17 cellular contexts compared by ENCODE assay signal in the genomic region with DNA sequence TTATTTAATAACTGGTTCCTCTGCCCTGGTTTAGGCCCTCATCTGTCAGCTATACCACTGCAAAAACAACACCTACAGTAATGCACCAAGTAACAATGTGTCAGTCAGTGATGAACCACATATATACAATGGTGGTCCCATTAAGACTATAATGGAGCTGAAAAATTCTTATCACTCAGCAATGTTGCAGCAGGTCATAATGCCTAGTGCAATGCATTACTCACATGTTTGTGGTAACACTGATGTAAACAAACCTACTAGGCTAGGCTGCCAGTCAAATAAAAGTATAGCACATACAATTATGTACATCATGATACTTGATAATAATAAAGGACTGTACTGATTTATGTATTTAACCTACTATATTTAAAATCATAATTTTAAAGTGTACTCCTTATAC.
"Had no signal": no experiment of that assay in that cellular context is flagged by ENCODE, and none has a peak within 500 bp of the region (broad histone marks: within the 10 kb centered on the region; RNA-seq: fewer than 3 reads in every experiment).

No MANE protein-coding gene starts in this region.

- H3K4me1 Mint-ChIP-seq: activated CD4-positive, alpha-beta memory T cell treated with anti-CD3 and anti-CD28 coated beads, Interleukin-2, amount 10 ng/mL, durations not matched to agents 7 days and 5 days; activated CD8-positive, alpha-beta memory T cell treated with anti-CD3 and anti-CD28 coated beads, Interleukin-2, amount 10 ng/mL, durations not matched to agents 7 days and 5 days; neural crest cell had no signal

- H3K27ac Mint-ChIP-seq: activated CD4-positive, alpha-beta memory T cell treated with anti-CD3 and anti-CD28 coated beads, Interleukin-2, amount 10 ng/mL, durations not matched to agents 7 days and 5 days; activated CD8-positive, alpha-beta memory T cell treated with anti-CD3 and anti-CD28 coated beads, Interleukin-2, amount 10 ng/mL, durations not matched to agents 7 days and 5 days; activated naive CD4-positive, alpha-beta T cell treated with anti-CD3 and anti-CD28 coated beads for 36 hours; activated T-cell treated with anti-CD3 and anti-CD28 coated beads, Interleukin-2, amount 50 U/mL, for 24 hours; progenitor cell of endocrine pancreas had no signal

- H3K4me1 ChIP-seq: suprapubic skin, transverse colon, uterus had no signal

- DNase-seq: activated CD4-positive, alpha-beta memory T cell treated with anti-CD3 and anti-CD28 coated beads, Interleukin-2, amount 10 ng/mL, durations not matched to agents 7 days and 5 days; activated CD4-positive, alpha-beta T cell treated with anti-CD3 and anti-CD28 coated beads for 48 hours; activated CD4-positive, CD25-positive, alpha-beta regulatory T cell; activated CD8-positive, alpha-beta memory T cell treated with anti-CD3 and anti-CD28 coated beads, Interleukin-2, amount 10 ng/mL, durations not matched to agents 7 days and 5 days; activated naive CD4-positive, alpha-beta T cell treated with anti-CD3 and anti-CD28 coated beads for 36 hours; activated T-cell treated with anti-CD3 and anti-CD28 coated beads, Interleukin-2, amount 50 U/mL, for 24 hours; aorta; dermis blood vessel endothelial cell; effector memory CD4-positive, alpha-beta T cell; hypothalamus; kidney; stimulated activated naive CD8-positive, alpha-beta T cell treated with anti-CD3 and anti-CD28 coated beads, Interleukin-15, Interleukin-2, amounts not matched to agents 100 U/mL and 50 U/mL, for 24 hours; transverse colon; uterus had no signal

- H3K27me3 ChIP-seq: suprapubic skin, transverse colon, uterus had no signal

- H3K9me3 ChIP-seq: suprapubic skin, transverse colon, uterus had no signal

- H3K4me3 Mint-ChIP-seq: activated CD4-positive, alpha-beta memory T cell treated with anti-CD3 and anti-CD28 coated beads, Interleukin-2, amount 10 ng/mL, durations not matched to agents 7 days and 5 days; activated CD8-positive, alpha-beta memory T cell treated with anti-CD3 and anti-CD28 coated beads, Interleukin-2, amount 10 ng/mL, durations not matched to agents 7 days and 5 days; activated naive CD4-positive, alpha-beta T cell treated with anti-CD3 and anti-CD28 coated beads for 36 hours; activated T-cell treated with anti-CD3 and anti-CD28 coated beads, Interleukin-2, amount 50 U/mL, for 24 hours; neural crest cell had no signal

- H3K27ac ChIP-seq: suprapubic skin, transverse colon, uterus had no signal

- H3K4me3 ChIP-seq: suprapubic skin, transverse colon, uterus had no signal

- H3K27me3 Mint-ChIP-seq: activated CD4-positive, alpha-beta memory T cell treated with anti-CD3 and anti-CD28 coated beads, Interleukin-2, amount 10 ng/mL, durations not matched to agents 7 days and 5 days; activated CD8-positive, alpha-beta memory T cell treated with anti-CD3 and anti-CD28 coated beads, Interleukin-2, amount 10 ng/mL, durations not matched to agents 7 days and 5 days; activated T-cell treated with anti-CD3 and anti-CD28 coated beads, Interleukin-2, amount 50 U/mL, for 24 hours; progenitor cell of endocrine pancreas had no signal

- H3K9me3 Mint-ChIP-seq: activated CD4-positive, alpha-beta memory T cell treated with anti-CD3 and anti-CD28 coated beads, Interleukin-2, amount 10 ng/mL, durations not matched to agents 7 days and 5 days; activated naive CD4-positive, alpha-beta T cell treated with anti-CD3 and anti-CD28 coated beads for 36 hours; activated T-cell treated with anti-CD3 and anti-CD28 coated beads, Interleukin-2, amount 50 U/mL, for 24 hours; neural crest cell had no signal

- H3K36me3 ChIP-seq: uterus had no signal
